11 cellular contexts compared by ENCODE assay signal in genomic region chr18:2916184-2916583, GRCh38.
A peak's percentile ranks its signal among the peaks of the same experiment; 100 is the strongest.
DNase-seq lines count a peak whose midpoint lies in the region; ATAC-seq and TF ChIP-seq lines count a peak whose summit lies in the region.
"Had no signal": no experiment of that assay in that cellular context is flagged by ENCODE, and none has a peak within 500 bp of the region (broad histone marks: within the 10 kb centered on the region; RNA-seq: fewer than 3 reads in every experiment).

No MANE protein-coding gene starts in this region.

- TF ChIP-seq CTCF in chondrocyte (IDR thresholded peaks at IDR 0.05), result no peak

- H4K5ac ChIP-seq in mesendoderm (ENCODE audit: low read length), result no peak overlapping the region

- H3K4me1 Mint-ChIP-seq in stimulated activated naive CD8-positive, alpha-beta T cell treated with anti-CD3 and anti-CD28 coated beads, Interleukin-15, amount 100 ng/mL, for 72 hours, result peaks cover 33% of the 10 kb centered on the region
- peaks cover 21% of the 10 kb centered on the region for H3K4me1 Mint-ChIP-seq in activated naive CD8-positive, alpha-beta T cell treated with anti-CD3 and anti-CD28 coated beads, Interleukin-2, amount 50 U/mL, for 24 hours
- H3K4me1 Mint-ChIP-seq in chondrocyte (ENCODE audit: low read depth), result no peaks in the 10 kb centered on the region

- H2BK5ac ChIP-seq in mesendoderm (ENCODE audit: low read length), result no peak overlapping the region

- no peak overlapping the region for H3K4me3 Mint-ChIP-seq in stimulated activated naive CD8-positive, alpha-beta T cell treated with anti-CD3 and anti-CD28 coated beads, Interleukin-15, amount 100 ng/mL, for 72 hours
- no peak overlapping the region for H3K4me3 Mint-ChIP-seq in activated naive CD8-positive, alpha-beta T cell treated with anti-CD3 and anti-CD28 coated beads, Interleukin-2, amount 50 U/mL, for 24 hours
- no peak overlapping the region for H3K4me3 Mint-ChIP-seq in chondrocyte (ENCODE audit: unreplicated experiment)
- H3K4me3 Mint-ChIP-seq: CD14-positive monocyte had no signal

- no peak overlapping the region for H2BK120ac ChIP-seq in mesendoderm (ENCODE audit: low read depth, low read length)

- no peaks in the 10 kb centered on the region for H3K9me3 Mint-ChIP-seq in stimulated activated naive CD8-positive, alpha-beta T cell treated with anti-CD3 and anti-CD28 coated beads, Interleukin-15, amount 100 ng/mL, for 72 hours
- no peaks in the 10 kb centered on the region for H3K9me3 Mint-ChIP-seq in activated naive CD8-positive, alpha-beta T cell treated with anti-CD3 and anti-CD28 coated beads, Interleukin-2, amount 50 U/mL, for 24 hours
- H3K9me3 Mint-ChIP-seq in chondrocyte (ENCODE audit: low read depth), result no peaks in the 10 kb centered on the region
- H3K9me3 Mint-ChIP-seq: CD14-positive monocyte had no signal

- no peak overlapping the region for H3K27ac Mint-ChIP-seq in stimulated activated naive CD8-positive, alpha-beta T cell treated with anti-CD3 and anti-CD28 coated beads, Interleukin-15, amount 100 ng/mL, for 72 hours
- H3K27ac Mint-ChIP-seq in activated naive CD8-positive, alpha-beta T cell treated with anti-CD3 and anti-CD28 coated beads, Interleukin-2, amount 50 U/mL, for 24 hours, result peak overlapping the region; percentile 36
- no peak overlapping the region for H3K27ac Mint-ChIP-seq in chondrocyte (ENCODE audit: unreplicated experiment)

- H3K36me3 Mint-ChIP-seq in activated naive CD8-positive, alpha-beta T cell treated with anti-CD3 and anti-CD28 coated beads, Interleukin-2, amount 50 U/mL, for 24 hours (ENCODE audit: low read depth), result peaks cover 48% of the 10 kb centered on the region
- H3K36me3 Mint-ChIP-seq in chondrocyte (ENCODE audit: low read depth), result peaks cover 29% of the 10 kb centered on the region

- no peak overlapping the region for H2AK5ac ChIP-seq in mesendoderm (ENCODE audit: low read length)

- no peak for DNase-seq in stimulated activated naive CD8-positive, alpha-beta T cell treated with anti-CD3 and anti-CD28 coated beads, Interleukin-15, Interleukin-2, amounts not matched to agents 100 U/mL and 50 U/mL, for 24 hours
- DNase-seq in stimulated activated naive CD8-positive, alpha-beta T cell treated with anti-CD3 and anti-CD28 coated beads, Interleukin-15, amount 100 ng/mL, for 72 hours, result no peak
- no peak for DNase-seq in activated naive CD8-positive, alpha-beta T cell treated with anti-CD3 and anti-CD28 coated beads, Interleukin-2, amount 50 U/mL, for 24 hours
- peak; percentile 72 for DNase-seq in mesendoderm
- DNase-seq in chondrocyte (ENCODE audit: low spot score), result no peak
- DNase-seq in NK-92 treated with Interleukin-12 subunit alpha and Interleukin-12 subunit beta, amount 100 ng/mL, for 24 hours (lab: John Stamatoyannopoulos, UW), result no peak
- DNase-seq: effector memory CD4-positive, alpha-beta T cell had no signal

- no peak overlapping the region for H3K4me2 ChIP-seq in mesendoderm (ENCODE audit: low read length)

- H3K23ac ChIP-seq in mesendoderm (ENCODE audit: low read length), result no peak overlapping the region

- no peak overlapping the region for H3K4ac ChIP-seq in mesendoderm (ENCODE audit: low read depth, low read length)

- H3K18ac ChIP-seq in mesendoderm (ENCODE audit: low read length), result no peak overlapping the region

- no peaks in the 10 kb centered on the region for H3K27me3 Mint-ChIP-seq in stimulated activated naive CD8-positive, alpha-beta T cell treated with anti-CD3 and anti-CD28 coated beads, Interleukin-15, amount 100 ng/mL, for 72 hours
- H3K27me3 Mint-ChIP-seq in activated naive CD8-positive, alpha-beta T cell treated with anti-CD3 and anti-CD28 coated beads, Interleukin-2, amount 50 U/mL, for 24 hours, result no peaks in the 10 kb centered on the region
- no peaks in the 10 kb centered on the region for H3K27me3 Mint-ChIP-seq in chondrocyte (ENCODE audit: low read depth)

- peak; percentile 22 for ATAC-seq in stimulated activated naive CD8-positive, alpha-beta T cell treated with anti-CD3 and anti-CD28 coated beads, Interleukin-15, Interleukin-2, amounts not matched to agents 100 U/mL and 50 U/mL, for 24 hours
- ATAC-seq in stimulated activated naive CD8-positive, alpha-beta T cell treated with anti-CD3 and anti-CD28 coated beads, Interleukin-15, amount 100 ng/mL, for 72 hours, result no peak
- ATAC-seq in activated naive CD8-positive, alpha-beta T cell treated with anti-CD3 and anti-CD28 coated beads, Interleukin-2, amount 50 U/mL, for 24 hours, result no peak
- ATAC-seq in GM18867 (IDR thresholded peaks at IDR 0.05; ENCODE audit: unreplicated experiment) (no peak), GM18868 (IDR thresholded peaks at IDR 0.05; ENCODE audit: unreplicated experiment) (no peak)

- H3K36me3 ChIP-seq in mesendoderm (ENCODE audit: control insufficient read depth, insufficient read depth, low read length), result peaks cover 5% of the 10 kb centered on the region

- WGBS in mesendoderm (ENCODE audit: extremely low coverage, insufficient coverage, low lambda C conversion rate), result no CpG with 5 or more reads among the region's 7 CpGs

- H2BK15ac ChIP-seq in mesendoderm (replicated peaks; ENCODE audit: low read depth), result no peak overlapping the region

- H4K8ac ChIP-seq in mesendoderm (ENCODE audit: low read depth, low read length), result no peak overlapping the region

- H3K27me3 ChIP-seq in mesendoderm (ENCODE audit: insufficient read depth, low read length, poor library complexity), result no peaks in the 10 kb centered on the region
- H3K27me3 ChIP-seq: right atrium auricular region had no signal

- H3K4me1 ChIP-seq in mesendoderm (ENCODE audit: control insufficient read depth, low read depth, low read length), result no peaks in the 10 kb centered on the region
- H3K4me1 ChIP-seq: right atrium auricular region had no signal

- no peak overlapping the region for H3K56ac ChIP-seq in mesendoderm (ENCODE audit: low read length)

- no peaks in the 10 kb centered on the region for H3K79me2 ChIP-seq in mesendoderm (ENCODE audit: control insufficient read depth, insufficient read depth, low read length)

- no peak overlapping the region for H3K4me3 ChIP-seq in mesendoderm (ENCODE audit: low read length)
- H3K4me3 ChIP-seq: right atrium auricular region had no signal

- H3K27ac ChIP-seq in mesendoderm (ENCODE audit: low read depth, low read length), result no peak overlapping the region
- H3K27ac ChIP-seq: right atrium auricular region had no signal

- H3K79me1 ChIP-seq in mesendoderm (ENCODE audit: low read length), result no peaks in the 10 kb centered on the region

- H3K9ac ChIP-seq in mesendoderm (ENCODE audit: low read length), result no peak overlapping the region
